Comparison of ENCODE assay signal across 14 cellular contexts in the genomic region with DNA sequence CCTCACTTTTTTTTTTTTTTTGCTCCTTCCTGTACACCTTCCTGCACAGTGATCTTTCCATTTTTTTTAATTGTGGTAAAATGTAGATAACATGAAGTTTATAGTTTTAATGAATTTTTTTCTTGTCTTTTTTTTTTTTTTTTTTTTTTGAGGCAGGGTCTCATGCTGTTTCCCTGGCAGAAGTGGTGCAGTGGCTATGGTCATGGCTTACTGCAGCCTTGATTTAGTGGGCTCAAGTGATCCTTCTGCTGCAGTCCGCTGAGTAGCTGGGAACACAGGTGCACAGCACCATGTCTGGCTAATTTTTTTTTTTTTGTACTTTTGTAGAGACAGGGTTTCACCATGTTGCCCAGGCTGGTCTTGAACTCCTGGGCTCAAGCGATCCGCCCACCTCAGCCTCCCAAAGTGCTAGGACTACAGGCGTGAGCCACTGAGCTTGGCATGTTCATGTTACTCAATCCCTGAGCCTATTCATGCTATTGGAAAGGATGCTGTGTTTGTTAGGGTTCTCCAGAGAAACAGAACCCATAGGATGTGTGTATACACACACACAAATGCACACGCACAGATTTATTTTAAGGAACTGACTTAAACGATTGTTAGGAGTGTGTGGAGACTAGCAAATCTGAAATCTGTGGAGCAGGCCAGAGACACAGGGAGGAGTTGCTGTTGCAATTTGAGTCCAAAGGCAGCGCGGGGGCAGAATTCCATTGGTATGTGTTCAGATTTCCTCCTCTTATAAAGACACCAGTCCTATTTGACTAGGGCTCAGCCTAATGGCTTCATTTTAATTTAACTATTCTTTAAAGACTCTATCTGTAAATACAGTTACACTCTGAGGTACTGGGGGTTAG. TPM values are rescaled to one million over a fixed set of nuclear protein-coding genes. Genes with fewer than 3 reads are reported as not detected.
DNase-seq lines count a peak whose midpoint lies in the region; ATAC-seq, FAIRE-seq and TF ChIP-seq lines count a peak whose summit lies in the region.
"Had no signal": no experiment of that assay in that cellular context is flagged by ENCODE, and none has a peak within 500 bp of the region (broad histone marks: within the 10 kb centered on the region; RNA-seq: fewer than 3 reads in every experiment).

No MANE protein-coding gene starts in this region.

- no peaks in the 10 kb centered on the region for H4K20me1 ChIP-seq in SK-N-SH (ENCODE audit: insufficient read depth)

- H3K9me3 ChIP-seq in SK-N-SH (no peaks in the 10 kb centered on the region), right lobe of liver (peaks cover 0 to 5% (median 0%) of the 10 kb centered on the region in 4 donors)

- no peaks in the 10 kb centered on the region for H3K27me3 ChIP-seq in SK-N-SH (ENCODE audit: insufficient read depth)
- H3K27me3 ChIP-seq in right lobe of liver: no peaks in the 10 kb centered on the region

- POLR2A ChIA-PET in SK-N-SH (lab: Yijun Ruan, JAX): no interaction called here

- no peak overlapping the region for H2AFZ ChIP-seq in SK-N-SH (ENCODE audit: low read depth)

- FAIRE-seq in D721Med (lab: Jason Lieb, UNC): no peak

- H3K9ac ChIP-seq in SK-N-SH: no peak overlapping the region

- H3K4me2 ChIP-seq in SK-N-SH: no peak overlapping the region

- H3K9me2 ChIP-seq in SK-N-SH: no peaks in the 10 kb centered on the region

- H3K27ac ChIP-seq in SK-N-SH (ENCODE audit: low read depth in 2 of 2, low read length in 1 of 2) (no peak overlapping the region), right lobe of liver (no peak overlapping the region)
- H3K27ac ChIP-seq: 22Rv1 had no signal

- TF ChIP-seq EP300 in SK-N-SH (IDR thresholded peaks at IDR 0.05; ENCODE audit: borderline replicate concordance in 1 of 2, low read depth in 1 of 2, low read length in 1 of 2): no peak

- peak; percentile 90 for ATAC-seq in SK-N-SH treated with all-trans-retinoic acid at 6 μM for 48 hours
- ATAC-seq in right lobe of liver: peak; percentile 81 to 99 (median 95)
- ATAC-seq in GM18907 (IDR thresholded peaks at IDR 0.05; ENCODE audit: unreplicated experiment): no peak
- ATAC-seq in GM21528 (IDR thresholded peaks at IDR 0.05; ENCODE audit: low FRiP score, unreplicated experiment): no peak

- intact Hi-C loops in right lobe of liver (cut with DNase I): no loop called here

- TF ChIP-seq CTCF in SK-N-SH (IDR thresholded peaks at IDR 0.05): no peak
- peak in 3 of 4 donors; percentile 8 to 27 (median 18) for TF ChIP-seq CTCF in right lobe of liver (IDR thresholded peaks at IDR 0.05)
- TF ChIP-seq CTCF in D721Med (IDR thresholded peaks at IDR 0.05; ENCODE audit: insufficient read depth, missing control alignments): no peak

- WGBS in SK-N-SH (ENCODE audit: low lambda C conversion rate): 89% methylated on average over 8 of the region's 8 CpGs
- 53% methylated on average over 8 of the region's 8 CpGs for WGBS in right lobe of liver (ENCODE audit: insufficient coverage, low coverage, low lambda C conversion rate, missing lambda C conversion rate)

- H3K4me1 ChIP-seq in SK-N-SH (ENCODE audit: control insufficient read depth in 1 of 2, insufficient read depth in 2 of 2, low read depth in 1 of 2, low read length in 1 of 2): peaks cover 4 to 5% of the 10 kb centered on the region in 2 experiments; a peak in 2 of 4 replicates
- H3K4me1 ChIP-seq in right lobe of liver: peaks cover 0 to 8% (median 0%) of the 10 kb centered on the region in 4 donors

- H3K4me3 ChIP-seq in SK-N-SH (ENCODE audit: low read depth in 2 of 2, low read length in 1 of 2): no peak overlapping the region
- H3K4me3 ChIP-seq in right lobe of liver: no peak overlapping the region

- no peak for TF ChIP-seq POLR2A in right lobe of liver (IDR thresholded peaks at IDR 0.05)

- TF ChIP-seq RAD21 in SK-N-SH (IDR thresholded peaks at IDR 0.05; ENCODE audit: low read length): no peak

- H3K79me2 ChIP-seq in SK-N-SH (ENCODE audit: insufficient read depth): peaks cover 12% of the 10 kb centered on the region

- no peaks in the 10 kb centered on the region for H3F3A ChIP-seq in SK-N-SH (replicated peaks; ENCODE audit: insufficient read depth)

- DNase-seq in SK-N-SH (no peak), fibroblast of gingiva (ENCODE audit: low read depth) (peak; percentile 77), right lobe of liver (peak in 2 of 3 donors; percentile 48 to 64), D721Med (ENCODE audit: insufficient read length, low spot score) (no peak), activated T-cell treated with anti-CD3 and anti-CD28 coated beads for 4 hours (no peak)
- DNase-seq: activated CD4-positive, alpha-beta T cell treated with anti-CD3 and anti-CD28 coated beads for 1 hour; DMS53; head of caudate nucleus; NCI-H82; stimulated activated CD8-positive, alpha-beta memory T cell treated with anti-CD3 and anti-CD28 coated beads, Interleukin-4, amount 100 ng/mL, for 48 hours had no signal

- peaks cover 0 to 4% of the 10 kb centered on the region in 2 experiments for H3K36me3 ChIP-seq in SK-N-SH (replicated peaks in 1 of 2; ENCODE audit: control insufficient read depth in 1 of 2, insufficient read depth in 2 of 2, low read length in 1 of 2)
- no peaks in the 10 kb centered on the region for H3K36me3 ChIP-seq in right lobe of liver

- CTCF ChIA-PET in SK-N-SH (lab: Yijun Ruan, JAX): interaction anchor here (1.0 kb wide), 1 partner anchor 652 kb away, joined by 3 read pairs; no protein-coding TSS in a partner anchor

TF ChIP-seq in SK-N-SH treated with all-trans-retinoic acid at 6 μM for 48 hours, 23 proteins besides CTCF, POLR2A, EP300 and RAD21 (continues in another document):
- TF ChIP-seq ZNF70 (CRISPR knock-in tag; IDR thresholded peaks at IDR 0.05) (no peak), TCF4 (CRISPR knock-in tag; IDR thresholded peaks at IDR 0.05; ENCODE audit: borderline replicate concordance) (no peak), PPARA (CRISPR knock-in tag; IDR thresholded peaks at IDR 0.05; ENCODE audit: borderline replicate concordance) (no peak)
- TF ChIP-seq, protein P1, sequence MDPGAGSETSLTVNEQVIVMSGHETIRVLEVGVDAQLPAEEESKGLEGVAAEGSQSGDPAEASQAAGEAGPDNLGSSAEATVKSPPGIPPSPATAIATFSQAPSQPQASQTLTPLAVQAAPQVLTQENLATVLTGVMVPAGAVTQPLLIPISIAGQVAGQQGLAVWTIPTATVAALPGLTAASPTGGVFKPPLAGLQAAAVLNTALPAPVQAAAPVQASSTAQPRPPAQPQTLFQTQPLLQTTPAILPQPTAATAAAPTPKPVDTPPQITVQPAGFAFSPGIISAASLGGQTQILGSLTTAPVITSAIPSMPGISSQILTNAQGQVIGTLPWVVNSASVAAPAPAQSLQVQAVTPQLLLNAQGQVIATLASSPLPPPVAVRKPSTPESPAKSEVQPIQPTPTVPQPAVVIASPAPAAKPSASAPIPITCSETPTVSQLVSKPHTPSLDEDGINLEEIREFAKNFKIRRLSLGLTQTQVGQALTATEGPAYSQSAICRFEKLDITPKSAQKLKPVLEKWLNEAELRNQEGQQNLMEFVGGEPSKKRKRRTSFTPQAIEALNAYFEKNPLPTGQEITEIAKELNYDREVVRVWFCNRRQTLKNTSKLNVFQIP (CRISPR knock-in tag; IDR thresholded peaks at IDR 0.05; ENCODE audit: borderline replicate concordance, low read depth): no peak

TF ChIP-seq in SK-N-SH, 30 proteins besides CTCF, POLR2A, EP300 and RAD21 (continues in another document):
- no peak for TF ChIP-seq JUND (IDR thresholded peaks at IDR 0.05)
- no peak for TF ChIP-seq RXRA (IDR thresholded peaks at IDR 0.05; ENCODE audit: borderline replicate concordance, low read depth)
- no peak for TF ChIP-seq SIN3A (IDR thresholded peaks at IDR 0.05; ENCODE audit: borderline replicate concordance, low read depth, low read length)
- no peak for TF ChIP-seq SMC3 (IDR thresholded peaks at IDR 0.05; ENCODE audit: low read depth, low read length)
- no peak for TF ChIP-seq TCF12 (IDR thresholded peaks at IDR 0.05)
- TF ChIP-seq, protein P2, sequence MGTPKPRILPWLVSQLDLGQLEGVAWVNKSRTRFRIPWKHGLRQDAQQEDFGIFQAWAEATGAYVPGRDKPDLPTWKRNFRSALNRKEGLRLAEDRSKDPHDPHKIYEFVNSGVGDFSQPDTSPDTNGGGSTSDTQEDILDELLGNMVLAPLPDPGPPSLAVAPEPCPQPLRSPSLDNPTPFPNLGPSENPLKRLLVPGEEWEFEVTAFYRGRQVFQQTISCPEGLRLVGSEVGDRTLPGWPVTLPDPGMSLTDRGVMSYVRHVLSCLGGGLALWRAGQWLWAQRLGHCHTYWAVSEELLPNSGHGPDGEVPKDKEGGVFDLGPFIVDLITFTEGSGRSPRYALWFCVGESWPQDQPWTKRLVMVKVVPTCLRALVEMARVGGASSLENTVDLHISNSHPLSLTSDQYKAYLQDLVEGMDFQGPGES (IDR thresholded peaks at IDR 0.05; ENCODE audit: low read depth, low read length): no peak
- no peak for TF ChIP-seq CHD2 (IDR thresholded peaks at IDR 0.05; ENCODE audit: low read length, partially characterized antibody)
- TF ChIP-seq, protein P3, sequence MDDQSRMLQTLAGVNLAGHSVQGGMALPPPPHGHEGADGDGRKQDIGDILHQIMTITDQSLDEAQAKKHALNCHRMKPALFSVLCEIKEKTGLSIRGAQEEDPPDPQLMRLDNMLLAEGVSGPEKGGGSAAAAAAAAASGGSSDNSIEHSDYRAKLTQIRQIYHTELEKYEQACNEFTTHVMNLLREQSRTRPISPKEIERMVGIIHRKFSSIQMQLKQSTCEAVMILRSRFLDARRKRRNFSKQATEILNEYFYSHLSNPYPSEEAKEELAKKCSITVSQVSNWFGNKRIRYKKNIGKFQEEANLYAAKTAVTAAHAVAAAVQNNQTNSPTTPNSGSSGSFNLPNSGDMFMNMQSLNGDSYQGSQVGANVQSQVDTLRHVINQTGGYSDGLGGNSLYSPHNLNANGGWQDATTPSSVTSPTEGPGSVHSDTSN (IDR thresholded peaks at IDR 0.05): no peak
- TF ChIP-seq TEAD4 (IDR thresholded peaks at IDR 0.05; ENCODE audit: borderline replicate concordance, insufficient read depth): no peak
- TF ChIP-seq GATA2 (CRISPR knock-in tag; IDR thresholded peaks at IDR 0.05): no peak
- TF ChIP-seq RCOR1 (IDR thresholded peaks at IDR 0.05; ENCODE audit: low read length): no peak
- TF ChIP-seq FOSL2 (IDR thresholded peaks at IDR 0.05; ENCODE audit: borderline replicate concordance, low read depth): no peak
- TF ChIP-seq, protein P4, sequence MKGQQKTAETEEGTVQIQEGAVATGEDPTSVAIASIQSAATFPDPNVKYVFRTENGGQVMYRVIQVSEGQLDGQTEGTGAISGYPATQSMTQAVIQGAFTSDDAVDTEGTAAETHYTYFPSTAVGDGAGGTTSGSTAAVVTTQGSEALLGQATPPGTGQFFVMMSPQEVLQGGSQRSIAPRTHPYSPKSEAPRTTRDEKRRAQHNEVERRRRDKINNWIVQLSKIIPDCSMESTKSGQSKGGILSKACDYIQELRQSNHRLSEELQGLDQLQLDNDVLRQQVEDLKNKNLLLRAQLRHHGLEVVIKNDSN (IDR thresholded peaks at IDR 0.05; ENCODE audit: borderline replicate concordance, low read depth): no peak
- TF ChIP-seq TAF1 (IDR thresholded peaks at IDR 0.05; ENCODE audit: borderline replicate concordance, low read depth, low read length): no peak

RNA-seq across cellular contexts. Expression of a gene that starts 29.1 kb away (rescaled TPM):
- 70.0 and 84.7 TPM in 2 replicates for polyA plus RNA-seq in SK-N-SH (2012; rRNA removed)
- 85.2 and 89.3 TPM in 2 replicates for polyA plus RNA-seq in SK-N-SH (2012; cell fraction: cytosol; rRNA removed)
- polyA plus RNA-seq in SK-N-SH (2012; cell fraction: nucleus; rRNA removed): 41.4 and 61.5 TPM in 2 replicates
- total RNA-seq in right lobe of liver: 10 to 100 TPM; 12.0 to 21.7 (median 14.7) TPM

Comparison
In these comparisons a context has a peak if more than half of its experiments do, and no peak if none do; other contexts are left out.
1. ATAC-seq: peak in SK-N-SH treated with all-trans-retinoic acid at 6 μM for 48 hours (single experiment) and right lobe of liver (4 of 4); none in GM18907 (single experiment) and GM21528 (single experiment).
2. DNase-seq: peak in fibroblast of gingiva (single experiment) and right lobe of liver (2 of 3); none in SK-N-SH (single experiment), D721Med (single experiment) and activated T-cell treated with anti-CD3 and anti-CD28 coated beads for 4 hours (single experiment).
3. CTCF ChIP-seq: peak in right lobe of liver (3 of 4); none in SK-N-SH (single experiment) and D721Med (single experiment).